ENCODE assay signal across 8 cellular contexts in the genomic region with DNA sequence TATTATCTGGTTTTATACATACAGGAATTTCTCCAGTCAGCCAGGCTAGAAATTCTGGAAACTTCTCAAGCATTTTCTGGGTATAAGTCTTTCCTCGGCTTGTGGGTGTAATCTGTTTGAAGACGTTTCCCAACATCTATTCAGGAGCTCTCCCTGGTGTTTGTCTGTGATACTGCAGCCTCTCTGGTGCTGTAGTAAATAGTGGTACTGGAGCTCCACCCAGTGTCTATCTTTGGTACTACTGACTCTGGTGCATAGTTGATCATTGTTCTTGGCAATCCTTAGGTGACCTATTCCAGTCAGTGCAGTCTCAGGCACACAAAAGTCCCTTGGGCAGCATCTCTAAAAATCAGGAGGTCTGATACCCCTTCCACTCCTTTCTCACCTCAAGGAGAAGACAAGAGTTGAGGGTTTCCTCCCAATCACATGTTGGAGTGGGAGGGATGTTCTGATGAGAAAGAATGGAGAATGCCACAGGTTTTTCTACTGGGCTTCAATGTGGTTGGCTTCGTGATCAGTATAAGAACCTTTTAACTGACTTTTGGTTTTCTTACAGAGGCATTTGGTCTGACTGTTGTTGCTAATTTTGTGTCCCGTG.
DNase-seq lines count a peak whose midpoint lies in the region; ATAC-seq lines count a peak whose summit lies in the region.

No MANE protein-coding gene starts in this region.

- DNase-seq in NCI-H2081 (lab: John Stamatoyannopoulos, UW) (peak; percentile 77 to 79), NCI-H2081 treated with DMSO at 0.1 percent for 48 hours (lab: John Stamatoyannopoulos, UW) (no peak), NCI-H146 treated with DMSO at 0.1 percent for 48 hours (lab: John Stamatoyannopoulos, UW; ENCODE audit: unreplicated experiment) (peak; percentile 76), T-helper 2 cell (peak in 4 of 5 experiments; percentile 62 to 83 (median 66)), anterior cingulate cortex (lab: John Stamatoyannopoulos, UW) (peak in 43 of 58 donors; percentile 1 to 76 (median 44)), hippocampal formation (lab: John Stamatoyannopoulos, UW) (peak; percentile 65 to 68)
- DNase-seq in stimulated activated CD4-positive, alpha-beta T cell treated with anti-CD3 and anti-CD28 coated beads, Interleukin-12 subunit alpha, Interleukin-12 subunit beta, amount 100 ng/mL, for 24 hours (ENCODE audit: low read depth in 2 of 2), result peak; percentile 68 to 85

- ATAC-seq in HG02840 (IDR thresholded peaks at IDR 0.05; ENCODE audit: low FRiP score, unreplicated experiment), result peak; percentile 72
